Comparison of ENCODE assay signal across 1 cellular context in the genomic region with DNA sequence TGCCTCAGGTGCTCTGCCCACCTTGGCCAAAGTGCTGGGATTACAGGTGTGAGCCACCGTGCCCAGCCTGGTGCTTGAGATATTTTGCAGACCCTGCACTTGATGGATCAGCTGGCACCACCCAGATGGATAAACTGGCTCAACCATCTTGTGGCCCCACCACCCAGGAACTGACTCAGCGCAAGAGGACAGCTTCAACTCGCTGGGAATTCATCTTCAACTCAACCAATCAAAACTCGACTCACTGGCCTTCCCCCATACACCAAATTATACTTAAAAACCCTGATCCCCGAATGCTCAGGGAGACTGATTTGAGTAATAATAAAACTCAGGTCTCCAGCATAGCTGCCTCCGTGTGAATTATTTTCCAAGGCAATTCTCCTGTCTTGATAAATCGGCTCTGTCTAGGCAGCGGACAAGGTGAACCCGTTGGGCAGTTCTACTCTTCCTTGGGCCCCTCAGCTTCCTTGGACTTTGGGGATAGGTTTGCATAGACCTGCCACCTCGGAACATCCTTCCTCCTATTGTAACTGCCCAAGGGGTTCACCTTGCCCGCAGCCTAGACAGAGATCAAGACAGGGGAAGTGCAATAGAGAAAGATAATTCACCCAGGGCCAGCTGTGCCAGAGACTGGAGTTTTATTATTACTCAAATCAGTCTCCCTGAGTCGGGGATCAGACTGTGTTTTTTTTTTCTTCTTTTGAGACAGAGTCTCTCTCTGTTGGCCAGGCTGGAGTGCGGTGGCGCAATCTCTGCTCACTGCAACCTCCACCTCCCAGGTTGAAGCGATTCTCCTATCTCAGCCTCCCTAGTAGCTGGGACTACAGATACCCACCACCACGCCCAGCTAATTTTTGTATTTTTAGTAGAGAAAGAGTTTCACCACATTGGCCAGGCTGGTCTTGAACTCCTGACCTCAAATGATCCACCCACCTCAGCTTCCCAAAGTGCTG.
A peak's percentile ranks its signal among the peaks of the same experiment; 100 is the strongest.
TF ChIP-seq lines count a peak whose summit lies in the region.

No MANE protein-coding gene starts in this region.

TF ChIP-seq in K562, 482 proteins besides CTCF, POLR2A, EP300 and RAD21:
- peak; percentile 37; the same call in 1 of the 2 replicates for TF ChIP-seq CEBPB (tag; IDR thresholded peaks at IDR 0.05)
TF ChIP-seq in K562: peak in this region for 1; not testable (repeated sequence) for 481.
